Comparison of ENCODE assay signal across 1 cellular context in the genomic region with DNA sequence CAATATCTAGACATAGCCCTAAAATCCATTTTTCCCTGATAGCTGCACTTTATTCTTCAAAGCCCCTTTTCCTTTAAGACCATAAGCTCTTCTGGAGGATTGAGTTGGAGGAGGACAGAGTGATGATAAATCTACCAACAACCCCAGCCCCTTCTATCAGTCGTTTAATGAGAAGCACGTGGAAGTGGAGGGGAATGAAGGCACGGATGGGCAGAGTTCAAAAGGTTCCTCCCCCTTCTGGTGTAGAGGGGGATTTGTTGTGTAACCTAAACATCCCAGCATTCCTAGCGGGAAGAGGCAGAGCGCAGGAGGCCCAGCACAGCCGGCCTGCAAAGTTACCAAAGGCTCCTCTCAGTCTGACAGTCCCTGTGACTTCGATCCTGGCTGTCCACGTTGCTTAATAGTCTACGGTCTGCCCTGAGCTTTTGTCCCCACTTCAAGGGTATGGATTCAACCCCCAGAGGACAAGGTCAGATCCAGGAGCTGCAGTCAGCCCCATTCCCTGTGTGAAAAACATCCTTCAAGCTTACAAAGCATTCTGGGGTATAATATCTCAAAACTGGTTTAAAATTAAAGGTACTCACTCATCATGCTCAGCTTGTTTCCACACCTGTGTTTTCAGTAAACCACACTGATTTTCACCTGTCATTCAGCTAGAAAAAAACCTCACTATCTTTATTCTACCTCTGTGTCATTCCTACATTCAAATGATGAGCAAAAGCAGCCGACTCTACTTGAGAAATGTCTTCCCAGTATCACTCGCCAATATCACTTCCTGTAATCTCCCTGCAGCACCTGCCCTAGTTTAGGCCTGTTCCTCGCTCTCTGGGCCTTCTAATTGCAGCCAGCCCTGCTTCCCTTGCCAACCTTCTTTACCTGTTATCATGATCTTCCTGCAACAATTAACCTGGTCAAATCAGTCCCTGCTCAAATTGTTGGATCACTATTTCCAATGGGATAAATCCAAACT.
TF ChIP-seq lines count a peak whose summit lies in the region.

No MANE protein-coding gene starts in this region.

TF ChIP-seq in HepG2, 621 proteins besides CTCF, POLR2A, EP300 and RAD21 (continued from another document and continues in another):
- TF ChIP-seq, protein P1, sequence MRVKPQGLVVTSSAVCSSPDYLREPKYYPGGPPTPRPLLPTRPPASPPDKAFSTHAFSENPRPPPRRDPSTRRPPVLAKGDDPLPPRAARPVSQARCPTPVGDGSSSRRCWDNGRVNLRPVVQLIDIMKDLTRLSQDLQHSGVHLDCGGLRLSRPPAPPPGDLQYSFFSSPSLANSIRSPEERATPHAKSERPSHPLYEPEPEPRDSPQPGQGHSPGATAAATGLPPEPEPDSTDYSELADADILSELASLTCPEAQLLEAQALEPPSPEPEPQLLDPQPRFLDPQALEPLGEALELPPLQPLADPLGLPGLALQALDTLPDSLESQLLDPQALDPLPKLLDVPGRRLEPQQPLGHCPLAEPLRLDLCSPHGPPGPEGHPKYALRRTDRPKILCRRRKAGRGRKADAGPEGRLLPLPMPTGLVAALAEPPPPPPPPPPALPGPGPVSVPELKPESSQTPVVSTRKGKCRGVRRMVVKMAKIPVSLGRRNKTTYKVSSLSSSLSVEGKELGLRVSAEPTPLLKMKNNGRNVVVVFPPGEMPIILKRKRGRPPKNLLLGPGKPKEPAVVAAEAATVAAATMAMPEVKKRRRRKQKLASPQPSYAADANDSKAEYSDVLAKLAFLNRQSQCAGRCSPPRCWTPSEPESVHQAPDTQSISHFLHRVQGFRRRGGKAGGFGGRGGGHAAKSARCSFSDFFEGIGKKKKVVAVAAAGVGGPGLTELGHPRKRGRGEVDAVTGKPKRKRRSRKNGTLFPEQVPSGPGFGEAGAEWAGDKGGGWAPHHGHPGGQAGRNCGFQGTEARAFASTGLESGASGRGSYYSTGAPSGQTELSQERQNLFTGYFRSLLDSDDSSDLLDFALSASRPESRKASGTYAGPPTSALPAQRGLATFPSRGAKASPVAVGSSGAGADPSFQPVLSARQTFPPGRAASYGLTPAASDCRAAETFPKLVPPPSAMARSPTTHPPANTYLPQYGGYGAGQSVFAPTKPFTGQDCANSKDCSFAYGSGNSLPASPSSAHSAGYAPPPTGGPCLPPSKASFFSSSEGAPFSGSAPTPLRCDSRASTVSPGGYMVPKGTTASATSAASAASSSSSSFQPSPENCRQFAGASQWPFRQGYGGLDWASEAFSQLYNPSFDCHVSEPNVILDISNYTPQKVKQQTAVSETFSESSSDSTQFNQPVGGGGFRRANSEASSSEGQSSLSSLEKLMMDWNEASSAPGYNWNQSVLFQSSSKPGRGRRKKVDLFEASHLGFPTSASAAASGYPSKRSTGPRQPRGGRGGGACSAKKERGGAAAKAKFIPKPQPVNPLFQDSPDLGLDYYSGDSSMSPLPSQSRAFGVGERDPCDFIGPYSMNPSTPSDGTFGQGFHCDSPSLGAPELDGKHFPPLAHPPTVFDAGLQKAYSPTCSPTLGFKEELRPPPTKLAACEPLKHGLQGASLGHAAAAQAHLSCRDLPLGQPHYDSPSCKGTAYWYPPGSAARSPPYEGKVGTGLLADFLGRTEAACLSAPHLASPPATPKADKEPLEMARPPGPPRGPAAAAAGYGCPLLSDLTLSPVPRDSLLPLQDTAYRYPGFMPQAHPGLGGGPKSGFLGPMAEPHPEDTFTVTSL (CRISPR knock-in tag; IDR thresholded peaks at IDR 0.05; ENCODE audit: borderline replicate concordance) = peak; percentile 83
- TF ChIP-seq, protein P2, sequence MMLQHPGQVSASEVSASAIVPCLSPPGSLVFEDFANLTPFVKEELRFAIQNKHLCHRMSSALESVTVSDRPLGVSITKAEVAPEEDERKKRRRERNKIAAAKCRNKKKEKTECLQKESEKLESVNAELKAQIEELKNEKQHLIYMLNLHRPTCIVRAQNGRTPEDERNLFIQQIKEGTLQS (CRISPR knock-in tag; IDR thresholded peaks at IDR 0.05) = peak; percentile 32; the same call in 1 of the 2 replicates
- TF ChIP-seq, protein P3, sequence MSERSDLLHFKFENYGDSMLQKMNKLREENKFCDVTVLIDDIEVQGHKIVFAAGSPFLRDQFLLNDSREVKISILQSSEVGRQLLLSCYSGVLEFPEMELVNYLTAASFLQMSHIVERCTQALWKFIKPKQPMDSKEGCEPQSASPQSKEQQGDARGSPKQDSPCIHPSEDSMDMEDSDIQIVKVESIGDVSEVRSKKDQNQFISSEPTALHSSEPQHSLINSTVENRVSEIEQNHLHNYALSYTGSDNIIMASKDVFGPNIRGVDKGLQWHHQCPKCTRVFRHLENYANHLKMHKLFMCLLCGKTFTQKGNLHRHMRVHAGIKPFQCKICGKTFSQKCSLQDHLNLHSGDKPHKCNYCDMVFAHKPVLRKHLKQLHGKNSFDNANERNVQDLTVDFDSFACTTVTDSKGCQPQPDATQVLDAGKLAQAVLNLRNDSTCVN (CRISPR knock-in tag; IDR thresholded peaks at IDR 0.05; ENCODE audit: borderline replicate concordance) = peak; percentile 73
- TF ChIP-seq SIX4 (CRISPR knock-in tag; IDR thresholded peaks at IDR 0.05) (peak; percentile 67), SOX6 (IDR thresholded peaks at IDR 0.05) (no peak), SOX6 (CRISPR knock-in tag; IDR thresholded peaks at IDR 0.05) (peak; percentile 95), GATAD2A (CRISPR knock-in tag; IDR thresholded peaks at IDR 0.05) (peak; percentile 96), PRMT3 (CRISPR knock-in tag; IDR thresholded peaks at IDR 0.05; ENCODE audit: borderline replicate concordance, low read depth) (0 out of 2 replicates have a peak, but pooled peaks have one; percentile 85), HMG20B (CRISPR knock-in tag; conservative IDR thresholded peaks at IDR 0.05) (no peak; the same call in 1 of the 2 replicates), SIN3B (IDR thresholded peaks at IDR 0.05; ENCODE audit: low read length) (no peak), RXRA (CRISPR knock-in tag; IDR thresholded peaks at IDR 0.05) (peak; percentile 93), WIZ (CRISPR knock-in tag; IDR thresholded peaks at IDR 0.05) (peak; percentile 75; the same call in 1 of the 2 replicates), ZNF75D (CRISPR knock-in tag; IDR thresholded peaks at IDR 0.05; ENCODE audit: borderline replicate concordance) (no peak), TARDBP (CRISPR knock-in tag; IDR thresholded peaks at IDR 0.05) (peak; percentile 88), DMAP1 (CRISPR knock-in tag; IDR thresholded peaks at IDR 0.05) (peak; percentile 86), ZFP1 (CRISPR knock-in tag; IDR thresholded peaks at IDR 0.05) (peak; percentile 18; the same call in 1 of the 2 replicates), KMT2A (CRISPR knock-in tag; IDR thresholded peaks at IDR 0.05) (peak; percentile 81; the same call in 1 of the 2 replicates), CREM (IDR thresholded peaks at IDR 0.05) (peak; percentile 79), CREM (CRISPR knock-in tag; IDR thresholded peaks at IDR 0.05) (no peak), ZNF430 (CRISPR knock-in tag; IDR thresholded peaks at IDR 0.05) (peak; percentile 31; the same call in 1 of the 2 replicates), YEATS2 (CRISPR knock-in tag; IDR thresholded peaks at IDR 0.05; ENCODE audit: borderline replicate concordance) (peak; percentile 62; the same call in 1 of the 2 replicates), TBX2 (CRISPR knock-in tag; IDR thresholded peaks at IDR 0.05; ENCODE audit: borderline replicate concordance) (peak; percentile 93), ZNF333 (CRISPR knock-in tag; IDR thresholded peaks at IDR 0.05; ENCODE audit: borderline replicate concordance) (no peak), PHF21A (CRISPR knock-in tag; IDR thresholded peaks at IDR 0.05) (peak; percentile 90), ZMYM4 (CRISPR knock-in tag; IDR thresholded peaks at IDR 0.05) (peak; percentile 97), ZNF543 (CRISPR knock-in tag; IDR thresholded peaks at IDR 0.05) (0 out of 2 replicates have a peak, but pooled peaks have one; percentile 75), RFX3 (CRISPR knock-in tag; IDR thresholded peaks at IDR 0.05) (no peak), ZNF598 (CRISPR knock-in tag; IDR thresholded peaks at IDR 0.05; ENCODE audit: borderline replicate concordance) (0 out of 2 replicates have a peak, but pooled peaks have one; percentile 33)
- TF ChIP-seq, protein P4, sequence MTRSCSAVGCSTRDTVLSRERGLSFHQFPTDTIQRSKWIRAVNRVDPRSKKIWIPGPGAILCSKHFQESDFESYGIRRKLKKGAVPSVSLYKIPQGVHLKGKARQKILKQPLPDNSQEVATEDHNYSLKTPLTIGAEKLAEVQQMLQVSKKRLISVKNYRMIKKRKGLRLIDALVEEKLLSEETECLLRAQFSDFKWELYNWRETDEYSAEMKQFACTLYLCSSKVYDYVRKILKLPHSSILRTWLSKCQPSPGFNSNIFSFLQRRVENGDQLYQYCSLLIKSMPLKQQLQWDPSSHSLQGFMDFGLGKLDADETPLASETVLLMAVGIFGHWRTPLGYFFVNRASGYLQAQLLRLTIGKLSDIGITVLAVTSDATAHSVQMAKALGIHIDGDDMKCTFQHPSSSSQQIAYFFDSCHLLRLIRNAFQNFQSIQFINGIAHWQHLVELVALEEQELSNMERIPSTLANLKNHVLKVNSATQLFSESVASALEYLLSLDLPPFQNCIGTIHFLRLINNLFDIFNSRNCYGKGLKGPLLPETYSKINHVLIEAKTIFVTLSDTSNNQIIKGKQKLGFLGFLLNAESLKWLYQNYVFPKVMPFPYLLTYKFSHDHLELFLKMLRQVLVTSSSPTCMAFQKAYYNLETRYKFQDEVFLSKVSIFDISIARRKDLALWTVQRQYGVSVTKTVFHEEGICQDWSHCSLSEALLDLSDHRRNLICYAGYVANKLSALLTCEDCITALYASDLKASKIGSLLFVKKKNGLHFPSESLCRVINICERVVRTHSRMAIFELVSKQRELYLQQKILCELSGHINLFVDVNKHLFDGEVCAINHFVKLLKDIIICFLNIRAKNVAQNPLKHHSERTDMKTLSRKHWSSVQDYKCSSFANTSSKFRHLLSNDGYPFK (CRISPR knock-in tag; IDR thresholded peaks at IDR 0.05; ENCODE audit: borderline replicate concordance) = peak; percentile 47; the same call in 1 of the 2 replicates
- TF ChIP-seq, protein P5, sequence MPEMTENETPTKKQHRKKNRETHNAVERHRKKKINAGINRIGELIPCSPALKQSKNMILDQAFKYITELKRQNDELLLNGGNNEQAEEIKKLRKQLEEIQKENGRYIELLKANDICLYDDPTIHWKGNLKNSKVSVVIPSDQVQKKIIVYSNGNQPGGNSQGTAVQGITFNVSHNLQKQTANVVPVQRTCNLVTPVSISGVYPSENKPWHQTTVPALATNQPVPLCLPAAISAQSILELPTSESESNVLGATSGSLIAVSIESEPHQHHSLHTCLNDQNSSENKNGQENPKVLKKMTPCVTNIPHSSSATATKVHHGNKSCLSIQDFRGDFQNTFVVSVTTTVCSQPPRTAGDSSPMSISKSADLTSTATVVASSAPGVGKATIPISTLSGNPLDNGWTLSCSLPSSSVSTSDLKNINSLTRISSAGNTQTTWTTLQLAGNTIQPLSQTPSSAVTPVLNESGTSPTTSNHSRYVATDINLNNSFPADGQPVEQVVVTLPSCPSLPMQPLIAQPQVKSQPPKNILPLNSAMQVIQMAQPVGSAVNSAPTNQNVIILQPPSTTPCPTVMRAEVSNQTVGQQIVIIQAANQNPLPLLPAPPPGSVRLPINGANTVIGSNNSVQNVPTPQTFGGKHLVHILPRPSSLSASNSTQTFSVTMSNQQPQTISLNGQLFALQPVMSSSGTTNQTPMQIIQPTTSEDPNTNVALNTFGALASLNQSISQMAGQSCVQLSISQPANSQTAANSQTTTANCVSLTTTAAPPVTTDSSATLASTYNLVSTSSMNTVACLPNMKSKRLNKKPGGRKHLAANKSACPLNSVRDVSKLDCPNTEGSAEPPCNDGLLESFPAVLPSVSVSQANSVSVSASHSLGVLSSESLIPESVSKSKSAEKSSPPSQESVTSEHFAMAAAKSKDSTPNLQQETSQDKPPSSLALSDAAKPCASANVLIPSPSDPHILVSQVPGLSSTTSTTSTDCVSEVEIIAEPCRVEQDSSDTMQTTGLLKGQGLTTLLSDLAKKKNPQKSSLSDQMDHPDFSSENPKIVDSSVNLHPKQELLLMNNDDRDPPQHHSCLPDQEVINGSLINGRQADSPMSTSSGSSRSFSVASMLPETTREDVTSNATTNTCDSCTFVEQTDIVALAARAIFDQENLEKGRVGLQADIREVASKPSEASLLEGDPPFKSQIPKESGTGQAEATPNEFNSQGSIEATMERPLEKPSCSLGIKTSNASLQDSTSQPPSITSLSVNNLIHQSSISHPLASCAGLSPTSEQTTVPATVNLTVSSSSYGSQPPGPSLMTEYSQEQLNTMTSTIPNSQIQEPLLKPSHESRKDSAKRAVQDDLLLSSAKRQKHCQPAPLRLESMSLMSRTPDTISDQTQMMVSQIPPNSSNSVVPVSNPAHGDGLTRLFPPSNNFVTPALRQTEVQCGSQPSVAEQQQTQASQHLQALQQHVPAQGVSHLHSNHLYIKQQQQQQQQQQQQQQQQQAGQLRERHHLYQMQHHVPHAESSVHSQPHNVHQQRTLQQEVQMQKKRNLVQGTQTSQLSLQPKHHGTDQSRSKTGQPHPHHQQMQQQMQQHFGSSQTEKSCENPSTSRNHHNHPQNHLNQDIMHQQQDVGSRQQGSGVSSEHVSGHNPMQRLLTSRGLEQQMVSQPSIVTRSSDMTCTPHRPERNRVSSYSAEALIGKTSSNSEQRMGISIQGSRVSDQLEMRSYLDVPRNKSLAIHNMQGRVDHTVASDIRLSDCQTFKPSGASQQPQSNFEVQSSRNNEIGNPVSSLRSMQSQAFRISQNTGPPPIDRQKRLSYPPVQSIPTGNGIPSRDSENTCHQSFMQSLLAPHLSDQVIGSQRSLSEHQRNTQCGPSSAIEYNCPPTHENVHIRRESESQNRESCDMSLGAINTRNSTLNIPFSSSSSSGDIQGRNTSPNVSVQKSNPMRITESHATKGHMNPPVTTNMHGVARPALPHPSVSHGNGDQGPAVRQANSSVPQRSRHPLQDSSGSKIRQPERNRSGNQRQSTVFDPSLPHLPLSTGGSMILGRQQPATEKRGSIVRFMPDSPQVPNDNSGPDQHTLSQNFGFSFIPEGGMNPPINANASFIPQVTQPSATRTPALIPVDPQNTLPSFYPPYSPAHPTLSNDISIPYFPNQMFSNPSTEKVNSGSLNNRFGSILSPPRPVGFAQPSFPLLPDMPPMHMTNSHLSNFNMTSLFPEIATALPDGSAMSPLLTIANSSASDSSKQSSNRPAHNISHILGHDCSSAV (CRISPR knock-in tag; IDR thresholded peaks at IDR 0.05; ENCODE audit: borderline replicate concordance) = no peak
- TF ChIP-seq, protein P6, sequence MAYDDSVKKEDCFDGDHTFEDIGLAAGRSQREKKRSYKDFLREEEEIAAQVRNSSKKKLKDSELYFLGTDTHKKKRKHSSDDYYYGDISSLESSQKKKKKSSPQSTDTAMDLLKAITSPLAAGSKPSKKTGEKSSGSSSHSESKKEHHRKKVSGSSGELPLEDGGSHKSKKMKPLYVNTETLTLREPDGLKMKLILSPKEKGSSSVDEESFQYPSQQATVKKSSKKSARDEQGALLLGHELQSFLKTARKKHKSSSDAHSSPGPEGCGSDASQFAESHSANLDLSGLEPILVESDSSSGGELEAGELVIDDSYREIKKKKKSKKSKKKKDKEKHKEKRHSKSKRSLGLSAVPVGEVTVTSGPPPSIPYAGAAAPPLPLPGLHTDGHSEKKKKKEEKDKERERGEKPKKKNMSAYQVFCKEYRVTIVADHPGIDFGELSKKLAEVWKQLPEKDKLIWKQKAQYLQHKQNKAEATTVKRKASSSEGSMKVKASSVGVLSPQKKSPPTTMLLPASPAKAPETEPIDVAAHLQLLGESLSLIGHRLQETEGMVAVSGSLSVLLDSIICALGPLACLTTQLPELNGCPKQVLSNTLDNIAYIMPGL (CRISPR knock-in tag; IDR thresholded peaks at IDR 0.05; ENCODE audit: borderline replicate concordance in 1 of 2, low read depth in 1 of 2) = peak; percentile 42 to 69; a peak in 2 of 4 replicates
